1 cellular context compared by ENCODE assay signal in the genomic region with DNA sequence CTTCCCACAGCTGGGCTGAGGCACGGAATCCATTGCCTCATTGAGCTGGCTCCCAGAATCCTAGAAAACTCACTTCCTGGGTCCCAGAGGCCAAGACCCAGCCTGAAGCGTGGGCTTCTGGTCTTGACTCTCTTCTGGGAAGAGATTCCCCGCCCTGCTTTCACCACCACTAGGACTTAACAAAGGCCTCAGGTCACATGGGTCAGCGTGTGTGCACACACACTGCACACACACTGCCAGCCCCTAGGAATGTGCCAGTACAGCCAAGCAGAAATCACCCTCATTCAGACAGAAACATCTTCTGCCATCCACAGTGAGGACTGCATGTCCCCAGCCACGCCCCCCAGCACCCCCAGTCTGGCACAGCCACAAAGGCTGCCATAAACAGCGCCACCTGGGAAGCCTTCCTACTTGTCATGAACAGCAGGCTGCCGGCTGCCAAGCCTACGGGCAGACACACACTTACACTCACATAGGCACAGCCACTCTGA.
TF ChIP-seq lines count a peak whose summit lies in the region.

No MANE protein-coding gene starts in this region.

TF ChIP-seq in SK-N-SH treated with all-trans-retinoic acid at 6 μM for 48 hours, 23 proteins besides CTCF, POLR2A, EP300 and RAD21 (continued from another document):
- no peak for TF ChIP-seq TSHZ2 (CRISPR knock-in tag; IDR thresholded peaks at IDR 0.05)
